ENCODE assay signal across 8 cellular contexts in the genomic region with DNA sequence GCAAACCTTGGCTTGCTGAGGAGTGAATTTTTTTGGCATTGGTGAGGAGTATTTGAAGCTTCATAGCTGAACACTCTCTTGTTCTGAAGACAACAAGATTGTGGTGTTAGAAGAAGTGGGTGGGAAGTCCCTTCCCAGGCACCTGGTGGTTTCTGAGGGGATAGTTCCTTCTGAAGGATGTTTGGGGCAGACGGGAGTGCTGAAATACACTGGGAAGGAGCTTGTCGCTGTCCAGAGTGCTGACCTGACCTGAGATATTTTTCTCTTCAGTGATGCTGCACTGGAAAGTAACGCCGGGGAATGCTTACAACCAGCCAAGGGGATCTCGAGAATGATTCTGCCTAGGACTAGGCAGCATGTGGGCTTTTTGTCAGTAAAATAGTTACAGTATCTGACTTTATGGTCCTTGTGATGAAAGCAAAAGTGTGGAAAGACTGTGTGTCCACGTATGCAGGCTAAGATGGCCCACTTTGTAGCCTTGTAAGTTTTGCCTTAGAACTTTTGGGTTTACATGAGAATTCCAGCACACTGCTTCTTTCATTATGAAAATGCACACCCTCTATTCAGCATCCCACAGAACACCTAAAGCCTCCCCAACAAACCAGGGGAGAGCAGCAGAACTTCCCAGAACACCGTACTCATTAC. TPM values are rescaled to one million over a fixed set of nuclear protein-coding genes. Genes with fewer than 3 reads are reported as not detected.
DNase-seq lines count a peak whose midpoint lies in the region; ATAC-seq, FAIRE-seq and TF ChIP-seq lines count a peak whose summit lies in the region.

No MANE protein-coding gene starts in this region.

- H3K36me3 Mint-ChIP-seq in H9 (ENCODE audit: insufficient read depth in 1 of 3, low read depth in 3 of 3) = no peaks in the 10 kb centered on the region

- H2BK20ac ChIP-seq in H9 (ENCODE audit: low read depth, low read length, poor library complexity, severe bottlenecking) = no peak overlapping the region

- H2BK12ac ChIP-seq in H9 (ENCODE audit: insufficient read length, low read depth, low read length) (no peak overlapping the region), neuronal stem cell (ENCODE audit: low read length) (no peak overlapping the region)

- H3K56ac ChIP-seq in H9 (ENCODE audit: insufficient read length, low read depth, low read length) = no peak overlapping the region

- H3K79me1 ChIP-seq in H9 (ENCODE audit: insufficient read depth, low read depth, low read length, poor library complexity, severe bottlenecking) = no peaks in the 10 kb centered on the region
- no peaks in the 10 kb centered on the region for H3K79me1 ChIP-seq in neuronal stem cell (ENCODE audit: low read depth, low read length)

- H3K27ac ChIP-seq in H9 (ENCODE audit: insufficient read length, low read depth, low read length) (no peak overlapping the region), neuronal stem cell (replicated peaks; ENCODE audit: low read length) (no peak overlapping the region)

- H2BK120ac ChIP-seq in H9 (ENCODE audit: low read depth, low read length, poor library complexity, severe bottlenecking) (no peak overlapping the region), neuronal stem cell (ENCODE audit: low read depth, low read length) (no peak overlapping the region)

- no peak overlapping the region for H3T11ph ChIP-seq in H9 (ENCODE audit: low read length)

- H2AK5ac ChIP-seq in H9 (ENCODE audit: insufficient read length, low read length) (no peak overlapping the region), neuronal stem cell (ENCODE audit: low read depth, low read length) (no peak overlapping the region)

- H4K20me1 ChIP-seq in H9 (ENCODE audit: control insufficient read depth, insufficient read depth, insufficient read length) = no peaks in the 10 kb centered on the region

- H3K27me3 Mint-ChIP-seq in H9 (ENCODE audit: low read depth) = no peaks in the 10 kb centered on the region

- H3K9ac ChIP-seq in H9 (ENCODE audit: extremely low read depth, insufficient read length, low read length) (no peak overlapping the region), neuronal stem cell (ENCODE audit: low read depth, low read length, poor library complexity) (no peak overlapping the region)

- H3K27me3 ChIP-seq in H9 (ENCODE audit: insufficient read depth, low read length) (no peaks in the 10 kb centered on the region), neuronal stem cell (ENCODE audit: control insufficient read depth in 3 of 3, insufficient read depth in 3 of 3, low read depth in 1 of 3, low read length in 3 of 3) (peaks cover 0 to 4% (median 0%) of the 10 kb centered on the region in 3 experiments)

- H2BK15ac ChIP-seq in H9 (ENCODE audit: low read depth, low read length) (no peak overlapping the region), neuronal stem cell (ENCODE audit: low read length) (no peak overlapping the region)

- H3K79me2 ChIP-seq in H9 (ENCODE audit: insufficient read depth, low read length) = no peaks in the 10 kb centered on the region

- H3K4me2 ChIP-seq in H9 (ENCODE audit: insufficient read depth, insufficient read length, low read length) = no peak overlapping the region
- no peak overlapping the region for H3K4me2 ChIP-seq in neuronal stem cell (ENCODE audit: insufficient read depth, low read length, poor library complexity, severe bottlenecking)

- H4K8ac ChIP-seq in H9 (replicated peaks; ENCODE audit: insufficient read length, low read depth, low read length) = no peak overlapping the region
- no peak overlapping the region for H4K8ac ChIP-seq in neuronal stem cell (ENCODE audit: low read depth, low read length)

- no peak overlapping the region for H3K4ac ChIP-seq in H9 (ENCODE audit: low read depth, low read length)
- no peak overlapping the region for H3K4ac ChIP-seq in neuronal stem cell (ENCODE audit: low read length)

- no CpG with 5 or more reads among the region's 7 CpGs for WGBS in H9 (ENCODE audit: extremely low coverage, insufficient read length, low lambda C conversion rate)
- WGBS in neuronal stem cell (ENCODE audit: extremely low coverage in 2 of 2, insufficient read length in 2 of 2, insufficient replicate concordance in 1 of 2), 2 donors = no CpG with 5 or more reads among the region's 7 CpGs

- peak; percentile 56 for TF ChIP-seq CTCF in H9 (conservative IDR thresholded peaks at IDR 0.05)

- H3K9me3 Mint-ChIP-seq in H9 = no peaks in the 10 kb centered on the region

- no peaks in the 10 kb centered on the region; the same call in 1 of the 2 replicates for H3K4me1 ChIP-seq in H9 (ENCODE audit: insufficient read depth, low read length)
- H3K4me1 ChIP-seq in neuronal stem cell (ENCODE audit: control insufficient read depth in 2 of 2, insufficient read depth in 1 of 2, low read depth in 1 of 2, low read length in 2 of 2) = peaks cover 0 to 2% of the 10 kb centered on the region in 2 donors

- DNase-seq in H9 = peak; percentile 76
- DNase-seq in RCC 7860 (ENCODE audit: low spot score) = peak; percentile 12
- peak; percentile 80 for DNase-seq in epidermal melanocyte (ENCODE audit: insufficient read length, low spot score)
- peak; percentile 79 for DNase-seq in neuronal stem cell (ENCODE audit: low spot score)
- no peak for DNase-seq in NCI-H774 (lab: John Stamatoyannopoulos, UW)

- no peak overlapping the region for H3K14ac ChIP-seq in H9 (ENCODE audit: insufficient read depth, low read length)
- H3K14ac ChIP-seq in neuronal stem cell (ENCODE audit: low read length) = no peak overlapping the region

- H2AFZ ChIP-seq in H9 (ENCODE audit: low read length) = no peak overlapping the region
- no peak overlapping the region for H2AFZ ChIP-seq in neuronal stem cell (ENCODE audit: low read length)

- FAIRE-seq in RCC 7860 (lab: Jason Lieb, UNC) = no peak

- H3K18ac ChIP-seq in H9 (ENCODE audit: insufficient read length, low read depth, low read length) = no peak overlapping the region
- H3K18ac ChIP-seq in neuronal stem cell (ENCODE audit: low read length) = no peak overlapping the region

- H3K4me1 Mint-ChIP-seq in H9 = peaks cover 10 to 23% of the 10 kb centered on the region in 2 experiments

- H4K5ac ChIP-seq in H9 (ENCODE audit: insufficient read length, low read depth, low read length) = no peak overlapping the region

- no peak overlapping the region for H4K91ac ChIP-seq in H9 (ENCODE audit: insufficient read length, low read depth, low read length)
- H4K91ac ChIP-seq in neuronal stem cell (ENCODE audit: low read depth, low read length, poor library complexity) = no peak overlapping the region

- H3K9me3 ChIP-seq in H9 (ENCODE audit: control insufficient read depth, low read depth, low read length) = no peaks in the 10 kb centered on the region
- H3K9me3 ChIP-seq in neuronal stem cell (replicated peaks in 1 of 2; ENCODE audit: control insufficient read depth in 2 of 2, insufficient read depth in 1 of 2, low read depth in 1 of 2, low read length in 2 of 2) = no peaks in the 10 kb centered on the region

- ATAC-seq in GM18519 (IDR thresholded peaks at IDR 0.05; ENCODE audit: low FRiP score, unreplicated experiment) = no peak
- ATAC-seq in HG03469 (IDR thresholded peaks at IDR 0.05; ENCODE audit: unreplicated experiment) = no peak
- no peak for ATAC-seq in GM21529 (IDR thresholded peaks at IDR 0.05; ENCODE audit: unreplicated experiment)

- no peak overlapping the region for H3K4me3 Mint-ChIP-seq in H9

- H3K36me3 ChIP-seq in neuronal stem cell (replicated peaks in 1 of 2; ENCODE audit: control insufficient read depth in 2 of 2, insufficient read depth in 2 of 2, low read length in 2 of 2) = no peaks in the 10 kb centered on the region

- no peak overlapping the region for H2BK5ac ChIP-seq in H9 (ENCODE audit: insufficient read length, low read length)
- H2BK5ac ChIP-seq in neuronal stem cell (ENCODE audit: low read length) = no peak overlapping the region

- H3K4me3 ChIP-seq in neuronal stem cell (ENCODE audit: low read length in 2 of 2) = no peak overlapping the region

- peak overlapping the region in 1 of 3 experiments; percentile 4; a peak in 1 of 7 replicates for H3K27ac Mint-ChIP-seq in H9

- no peaks in the 10 kb centered on the region for H3K23me2 ChIP-seq in H9 (ENCODE audit: insufficient read length, low read depth, low read length, poor library complexity, severe bottlenecking)

- H3K23ac ChIP-seq in H9 (ENCODE audit: insufficient read length, low read depth, low read length) (no peak overlapping the region), neuronal stem cell (ENCODE audit: low read depth, low read length, poor library complexity) (no peak overlapping the region)

RNA-seq across cellular contexts. Expression of a gene that starts 33.1 kb away (rescaled TPM):
- 5.0 and 5.7 TPM in 2 replicates for total RNA-seq in H9 (2021)
- 1.2 TPM for polyA plus RNA-seq in neuronal stem cell (2013, experiment 1 of 2)
- polyA plus RNA-seq in neuronal stem cell (2013, experiment 2 of 2) = 1.2 TPM
